1 cellular context compared by ENCODE assay signal in the genomic region with DNA sequence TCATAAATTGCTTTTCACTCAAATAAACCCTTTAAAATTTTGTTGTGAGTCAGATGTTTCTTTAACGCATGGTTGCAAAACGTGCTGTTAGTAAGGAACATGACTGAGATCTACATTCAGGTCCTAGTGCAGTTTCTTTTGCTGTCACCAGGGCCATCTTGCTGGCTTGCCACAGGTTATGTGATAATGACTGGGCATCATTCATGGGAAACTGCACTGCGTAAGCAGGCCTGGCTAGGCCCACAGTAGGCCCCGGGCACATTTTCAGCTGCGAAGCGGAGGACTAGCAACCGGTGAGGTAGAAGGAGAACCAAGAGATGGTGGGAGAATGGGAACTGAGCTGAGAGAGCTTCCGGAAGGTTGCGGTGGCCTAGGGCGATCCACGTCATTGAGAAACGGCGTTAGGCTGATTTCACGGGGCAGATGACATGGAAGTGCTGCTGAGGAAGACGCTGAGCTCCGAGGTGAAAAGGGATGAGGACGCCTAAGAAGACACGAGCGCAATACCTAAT.
TF ChIP-seq lines count a peak whose summit lies in the region.

No MANE protein-coding gene starts in this region.

TF ChIP-seq in K562, 482 proteins besides CTCF, POLR2A, EP300 and RAD21:
- TF ChIP-seq SLC30A9 (CRISPR knock-in tag; IDR thresholded peaks at IDR 0.05) (no peak), POLR3G (IDR thresholded peaks at IDR 0.05; ENCODE audit: extremely low read depth, insufficient read length, insufficient replicate concordance) (no peak), ZNF121 (CRISPR knock-in tag; conservative IDR thresholded peaks at IDR 0.05) (no peak), FOXA1 (IDR thresholded peaks at IDR 0.05; ENCODE audit: borderline replicate concordance) (no peak), FOXM1 (IDR thresholded peaks at IDR 0.05; ENCODE audit: low read depth) (no peak), FOXM1 (CRISPR knock-in tag; IDR thresholded peaks at IDR 0.05; ENCODE audit: low read depth) (no peak), NR2C2 (CRISPR knock-in tag; IDR thresholded peaks at IDR 0.05) (no peak), NR2C2 (tag; IDR thresholded peaks at IDR 0.05) (no peak), TAF1 (IDR thresholded peaks at IDR 0.05; ENCODE audit: control insufficient read depth, extremely low read depth, insufficient read depth, low read length, severe bottlenecking) (no peak), GABPB1 (CRISPR knock-in tag; IDR thresholded peaks at IDR 0.05) (no peak), MBD2 (IDR thresholded peaks at IDR 0.05; ENCODE audit: borderline replicate concordance, low read depth) (no peak), CCAR2 (IDR thresholded peaks at IDR 0.05; ENCODE audit: low read depth, low read length) (no peak)
- TF ChIP-seq, protein P1, sequence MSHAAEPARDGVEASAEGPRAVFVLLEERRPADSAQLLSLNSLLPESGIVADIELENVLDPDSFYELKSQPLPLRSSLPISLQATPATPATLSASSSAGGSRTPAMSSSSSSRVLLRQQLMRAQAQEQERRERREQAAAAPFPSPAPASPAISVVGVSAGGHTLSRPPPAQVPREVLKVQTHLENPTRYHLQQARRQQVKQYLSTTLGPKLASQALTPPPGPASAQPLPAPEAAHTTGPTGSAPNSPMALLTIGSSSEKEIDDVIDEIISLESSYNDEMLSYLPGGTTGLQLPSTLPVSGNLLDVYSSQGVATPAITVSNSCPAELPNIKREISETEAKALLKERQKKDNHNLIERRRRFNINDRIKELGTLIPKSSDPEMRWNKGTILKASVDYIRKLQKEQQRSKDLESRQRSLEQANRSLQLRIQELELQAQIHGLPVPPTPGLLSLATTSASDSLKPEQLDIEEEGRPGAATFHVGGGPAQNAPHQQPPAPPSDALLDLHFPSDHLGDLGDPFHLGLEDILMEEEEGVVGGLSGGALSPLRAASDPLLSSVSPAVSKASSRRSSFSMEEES (CRISPR knock-in tag; IDR thresholded peaks at IDR 0.05): no peak
- TF ChIP-seq, protein P2, sequence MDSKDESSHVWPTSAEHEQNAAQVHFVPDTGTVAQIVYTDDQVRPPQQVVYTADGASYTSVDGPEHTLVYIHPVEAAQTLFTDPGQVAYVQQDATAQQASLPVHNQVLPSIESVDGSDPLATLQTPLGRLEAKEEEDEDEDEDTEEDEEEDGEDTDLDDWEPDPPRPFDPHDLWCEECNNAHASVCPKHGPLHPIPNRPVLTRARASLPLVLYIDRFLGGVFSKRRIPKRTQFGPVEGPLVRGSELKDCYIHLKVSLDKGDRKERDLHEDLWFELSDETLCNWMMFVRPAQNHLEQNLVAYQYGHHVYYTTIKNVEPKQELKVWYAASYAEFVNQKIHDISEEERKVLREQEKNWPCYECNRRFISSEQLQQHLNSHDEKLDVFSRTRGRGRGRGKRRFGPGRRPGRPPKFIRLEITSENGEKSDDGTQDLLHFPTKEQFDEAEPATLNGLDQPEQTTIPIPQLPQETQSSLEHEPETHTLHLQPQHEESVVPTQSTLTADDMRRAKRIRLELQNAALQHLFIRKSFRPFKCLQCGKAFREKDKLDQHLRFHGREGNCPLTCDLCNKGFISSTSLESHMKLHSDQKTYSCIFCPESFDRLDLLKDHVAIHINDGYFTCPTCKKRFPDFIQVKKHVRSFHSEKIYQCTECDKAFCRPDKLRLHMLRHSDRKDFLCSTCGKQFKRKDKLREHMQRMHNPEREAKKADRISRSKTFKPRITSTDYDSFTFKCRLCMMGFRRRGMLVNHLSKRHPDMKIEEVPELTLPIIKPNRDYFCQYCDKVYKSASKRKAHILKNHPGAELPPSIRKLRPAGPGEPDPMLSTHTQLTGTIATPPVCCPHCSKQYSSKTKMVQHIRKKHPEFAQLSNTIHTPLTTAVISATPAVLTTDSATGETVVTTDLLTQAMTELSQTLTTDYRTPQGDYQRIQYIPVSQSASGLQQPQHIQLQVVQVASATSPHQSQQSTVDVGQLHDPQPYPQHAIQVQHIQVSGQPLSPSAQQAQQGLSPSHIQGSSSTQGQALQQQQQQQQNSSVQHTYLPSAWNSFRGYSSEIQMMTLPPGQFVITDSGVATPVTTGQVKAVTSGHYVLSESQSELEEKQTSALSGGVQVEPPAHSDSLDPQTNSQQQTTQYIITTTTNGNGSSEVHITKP (IDR thresholded peaks at IDR 0.05; ENCODE audit: partially characterized antibody): no peak
- TF ChIP-seq, protein P3, sequence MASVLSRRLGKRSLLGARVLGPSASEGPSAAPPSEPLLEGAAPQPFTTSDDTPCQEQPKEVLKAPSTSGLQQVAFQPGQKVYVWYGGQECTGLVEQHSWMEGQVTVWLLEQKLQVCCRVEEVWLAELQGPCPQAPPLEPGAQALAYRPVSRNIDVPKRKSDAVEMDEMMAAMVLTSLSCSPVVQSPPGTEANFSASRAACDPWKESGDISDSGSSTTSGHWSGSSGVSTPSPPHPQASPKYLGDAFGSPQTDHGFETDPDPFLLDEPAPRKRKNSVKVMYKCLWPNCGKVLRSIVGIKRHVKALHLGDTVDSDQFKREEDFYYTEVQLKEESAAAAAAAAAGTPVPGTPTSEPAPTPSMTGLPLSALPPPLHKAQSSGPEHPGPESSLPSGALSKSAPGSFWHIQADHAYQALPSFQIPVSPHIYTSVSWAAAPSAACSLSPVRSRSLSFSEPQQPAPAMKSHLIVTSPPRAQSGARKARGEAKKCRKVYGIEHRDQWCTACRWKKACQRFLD (CRISPR knock-in tag; IDR thresholded peaks at IDR 0.05): no peak
